Comparison of ENCODE assay signal across 13 cellular contexts in genomic region chr11:122253541-122254317, GRCh38.
DNase-seq lines count a peak whose midpoint lies in the region; ATAC-seq and TF ChIP-seq lines count a peak whose summit lies in the region.
"Had no signal": no experiment of that assay in that cellular context is flagged by ENCODE, and none has a peak within 500 bp of the region (broad histone marks: within the 10 kb centered on the region; RNA-seq: fewer than 3 reads in every experiment).

No MANE protein-coding gene starts in this region.

- no peak overlapping the region for H3K27ac ChIP-seq in GM23338 (ENCODE audit: low read depth)
- H3K27ac ChIP-seq in RWPE2 (ENCODE audit: poor library complexity, severe bottlenecking), result peak overlapping the region; percentile 37

- no peaks in the 10 kb centered on the region for H3F3A ChIP-seq in GM23338 (replicated peaks; ENCODE audit: low read depth)

- ATAC-seq in GM23338 (peak; percentile 73), RWPE2 (ENCODE audit: low read depth) (peak; percentile 57; the same call in 2 of the 3 replicates), GM19452 (IDR thresholded peaks at IDR 0.05; ENCODE audit: unreplicated experiment) (no peak), GM19455 (IDR thresholded peaks at IDR 0.05; ENCODE audit: unreplicated experiment) (no peak), HG02642 (IDR thresholded peaks at IDR 0.05; ENCODE audit: poor library complexity, unreplicated experiment) (no peak)
- ATAC-seq: natural killer cell had no signal

- no peaks in the 10 kb centered on the region for H3K36me3 ChIP-seq in GM23338 (ENCODE audit: insufficient read depth)
- H3K36me3 ChIP-seq in RWPE2 (ENCODE audit: low read depth), result no peaks in the 10 kb centered on the region
- H3K36me3 ChIP-seq in neuron (ENCODE audit: insufficient read depth, low read length), result no peaks in the 10 kb centered on the region

- H2AFZ ChIP-seq in GM23338 (no peak overlapping the region), neuron (ENCODE audit: low read depth, low read length) (peak overlapping the region; percentile 59)

- H3K79me2 ChIP-seq in GM23338 (replicated peaks; ENCODE audit: insufficient read depth), result no peaks in the 10 kb centered on the region

- H3K27ac Mint-ChIP-seq in GM23338, result no peak overlapping the region
- no peak overlapping the region for H3K27ac Mint-ChIP-seq in glutamatergic neuron (ENCODE audit: unreplicated experiment)
- H3K27ac Mint-ChIP-seq: natural killer cell had no signal

- TF ChIP-seq CTCF in GM23338 (conservative IDR thresholded peaks at IDR 0.05; ENCODE audit: low read depth in 2 of 2) (no peak), RWPE2 (IDR thresholded peaks at IDR 0.05; ENCODE audit: poor library complexity, severe bottlenecking) (no peak), fibroblast of pulmonary artery (IDR thresholded peaks at IDR 0.05; ENCODE audit: low read length, missing control alignments) (no peak), glutamatergic neuron (IDR thresholded peaks at IDR 0.05; ENCODE audit: partially characterized antibody, unreplicated experiment) (no peak)

- H3K27me3 ChIP-seq in GM23338 (ENCODE audit: insufficient read depth) (no peaks in the 10 kb centered on the region), RWPE2 (ENCODE audit: insufficient read depth, poor library complexity, severe bottlenecking) (no peaks in the 10 kb centered on the region), neuron (ENCODE audit: insufficient read depth, low read length) (no peaks in the 10 kb centered on the region)

- H3K4me2 ChIP-seq in GM23338, result no peak overlapping the region

- no peaks in the 10 kb centered on the region for H3K36me3 Mint-ChIP-seq in GM23338 (ENCODE audit: low read depth)
- H3K36me3 Mint-ChIP-seq in glutamatergic neuron (ENCODE audit: unreplicated experiment), result no peaks in the 10 kb centered on the region
- H3K36me3 Mint-ChIP-seq: natural killer cell had no signal

- H3K4me3 ChIP-seq in GM23338 (no peak overlapping the region), RWPE2 (ENCODE audit: severe bottlenecking) (no peak overlapping the region), fibroblast of pulmonary artery (replicated peaks; ENCODE audit: low read depth, low read length) (no peak overlapping the region), neuron (ENCODE audit: low read length) (peak overlapping the region; percentile 11)

- H3K9me3 ChIP-seq in RWPE2 (ENCODE audit: severe bottlenecking) (no peaks in the 10 kb centered on the region), neuron (ENCODE audit: low read length) (no peaks in the 10 kb centered on the region)

- H3K27me3 Mint-ChIP-seq in GM23338 (ENCODE audit: insufficient read depth, low read depth, poor library complexity) (peaks cover 6% of the 10 kb centered on the region), glutamatergic neuron (ENCODE audit: unreplicated experiment) (no peaks in the 10 kb centered on the region)

- H3K4me1 Mint-ChIP-seq in GM23338, result peaks cover 12% of the 10 kb centered on the region; the same call in 2 of the 3 replicates
- no peaks in the 10 kb centered on the region for H3K4me1 Mint-ChIP-seq in glutamatergic neuron (ENCODE audit: low read depth, unreplicated experiment)
- H3K4me1 Mint-ChIP-seq: natural killer cell had no signal

- H3K4me3 Mint-ChIP-seq in GM23338 (no peak overlapping the region), glutamatergic neuron (ENCODE audit: unreplicated experiment) (no peak overlapping the region)
- H3K4me3 Mint-ChIP-seq: natural killer cell had no signal

- 0 out of 2 replicates have a peak, but pooled peaks cover 5% of the 10 kb centered on the region for H3K9me2 ChIP-seq in GM23338 (ENCODE audit: insufficient read depth)

- H4K20me1 ChIP-seq in GM23338 (replicated peaks; ENCODE audit: insufficient read depth), result no peaks in the 10 kb centered on the region

- H3K4me1 ChIP-seq in GM23338 (ENCODE audit: insufficient read depth), result no peaks in the 10 kb centered on the region
- H3K4me1 ChIP-seq in RWPE2 (ENCODE audit: insufficient read depth, poor library complexity, severe bottlenecking), result peaks cover 34% of the 10 kb centered on the region
- peaks cover 21% of the 10 kb centered on the region for H3K4me1 ChIP-seq in neuron (ENCODE audit: insufficient read depth, low read length)

- DNase-seq in GM23338 (ENCODE audit: low spot score) (peak; percentile 30), RWPE2 (ENCODE audit: low spot score) (no peak), fibroblast of pulmonary artery (ENCODE audit: low read depth) (peak; percentile 58), glutamatergic neuron (no peak)
- DNase-seq: activated effector memory CD4-positive, alpha-beta T cell treated with anti-CD3 and anti-CD28 coated beads, Interleukin-2, amount 50 U/mL, for 16 hours; cortex of kidney; natural killer cell; NCI-H187; stimulated activated CD4-positive, alpha-beta T cell treated with anti-CD3 and anti-CD28 coated beads, Interleukin-4, amount 100 ng/mL, for 4 hours had no signal

- H3K9me3 Mint-ChIP-seq in GM23338, result peaks cover 3% of the 10 kb centered on the region; the same call in 2 of the 3 replicates
- no peaks in the 10 kb centered on the region for H3K9me3 Mint-ChIP-seq in glutamatergic neuron (ENCODE audit: unreplicated experiment)
- H3K9me3 Mint-ChIP-seq: natural killer cell had no signal

TF ChIP-seq in GM23338, 12 proteins besides CTCF, POLR2A, EP300 and RAD21:
- TF ChIP-seq ETS1 (IDR thresholded peaks at IDR 0.05) (no peak), EZH2phosphoT487 (IDR thresholded peaks at IDR 0.05; ENCODE audit: unreplicated experiment) (no peak)
- TF ChIP-seq, protein P1, sequence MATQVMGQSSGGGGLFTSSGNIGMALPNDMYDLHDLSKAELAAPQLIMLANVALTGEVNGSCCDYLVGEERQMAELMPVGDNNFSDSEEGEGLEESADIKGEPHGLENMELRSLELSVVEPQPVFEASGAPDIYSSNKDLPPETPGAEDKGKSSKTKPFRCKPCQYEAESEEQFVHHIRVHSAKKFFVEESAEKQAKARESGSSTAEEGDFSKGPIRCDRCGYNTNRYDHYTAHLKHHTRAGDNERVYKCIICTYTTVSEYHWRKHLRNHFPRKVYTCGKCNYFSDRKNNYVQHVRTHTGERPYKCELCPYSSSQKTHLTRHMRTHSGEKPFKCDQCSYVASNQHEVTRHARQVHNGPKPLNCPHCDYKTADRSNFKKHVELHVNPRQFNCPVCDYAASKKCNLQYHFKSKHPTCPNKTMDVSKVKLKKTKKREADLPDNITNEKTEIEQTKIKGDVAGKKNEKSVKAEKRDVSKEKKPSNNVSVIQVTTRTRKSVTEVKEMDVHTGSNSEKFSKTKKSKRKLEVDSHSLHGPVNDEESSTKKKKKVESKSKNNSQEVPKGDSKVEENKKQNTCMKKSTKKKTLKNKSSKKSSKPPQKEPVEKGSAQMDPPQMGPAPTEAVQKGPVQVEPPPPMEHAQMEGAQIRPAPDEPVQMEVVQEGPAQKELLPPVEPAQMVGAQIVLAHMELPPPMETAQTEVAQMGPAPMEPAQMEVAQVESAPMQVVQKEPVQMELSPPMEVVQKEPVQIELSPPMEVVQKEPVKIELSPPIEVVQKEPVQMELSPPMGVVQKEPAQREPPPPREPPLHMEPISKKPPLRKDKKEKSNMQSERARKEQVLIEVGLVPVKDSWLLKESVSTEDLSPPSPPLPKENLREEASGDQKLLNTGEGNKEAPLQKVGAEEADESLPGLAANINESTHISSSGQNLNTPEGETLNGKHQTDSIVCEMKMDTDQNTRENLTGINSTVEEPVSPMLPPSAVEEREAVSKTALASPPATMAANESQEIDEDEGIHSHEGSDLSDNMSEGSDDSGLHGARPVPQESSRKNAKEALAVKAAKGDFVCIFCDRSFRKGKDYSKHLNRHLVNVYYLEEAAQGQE (IDR thresholded peaks at IDR 0.05; ENCODE audit: unreplicated experiment), result no peak
TF ChIP-seq in GM23338: peak in this region for 0.

Comparison
In these comparisons a context has a peak if more than half of its experiments do, and no peak if none do; other contexts are left out.
1. ATAC-seq: peak in GM23338 (single experiment) and RWPE2 (single experiment); none in GM19452 (single experiment), GM19455 (single experiment) and HG02642 (single experiment).
2. DNase-seq: peak in GM23338 (single experiment) and fibroblast of pulmonary artery (single experiment); none in RWPE2 (single experiment) and glutamatergic neuron (single experiment).